In the genomic region with DNA sequence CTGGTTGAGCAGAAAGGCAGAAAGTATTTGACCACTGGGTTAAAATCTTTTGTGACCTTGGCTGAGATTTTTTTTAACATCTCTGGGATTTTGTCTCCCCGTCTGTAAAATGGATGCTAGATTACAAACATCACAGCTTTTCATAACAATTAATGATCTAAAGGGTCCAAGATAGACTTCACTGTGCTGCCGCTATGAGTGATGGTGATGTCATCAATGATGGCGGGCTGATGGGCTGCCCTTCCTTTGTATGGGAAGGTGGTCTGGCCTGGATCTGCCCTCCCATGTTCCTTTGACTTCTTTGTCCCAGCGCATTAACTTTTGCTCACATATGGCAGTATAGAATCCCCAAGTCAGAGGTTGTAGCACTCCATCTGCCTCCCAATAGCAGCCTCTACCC, we compare ENCODE assay signal across 21 cellular contexts.
A peak's percentile ranks its signal among the peaks of the same experiment; 100 is the strongest.
DNase-seq lines count a peak whose midpoint lies in the region; ATAC-seq and TF ChIP-seq lines count a peak whose summit lies in the region.
"Had no signal": no experiment of that assay in that cellular context is flagged by ENCODE, and none has a peak within 500 bp of the region (broad histone marks: within the 10 kb centered on the region; RNA-seq: fewer than 3 reads in every experiment).

No MANE protein-coding gene starts in this region.

- no peak overlapping the region for H3K27ac ChIP-seq in spleen
- H3K27ac ChIP-seq: A549; BLaER1 treated with 17β-estradiol and CSF1 and Interleukin-3, amounts not matched to agents 10 nM and 100 nM had no signal

- no peak for ATAC-seq in activated CD8-positive, alpha-beta memory T cell treated with anti-CD3 and anti-CD28 coated beads, Interleukin-2, amount 10 ng/mL, durations not matched to agents 7 days and 5 days
- ATAC-seq: A549 had no signal

- TF ChIP-seq POLR2A in spleen (IDR thresholded peaks at IDR 0.05) = no peak

- H3K4me1 Mint-ChIP-seq in activated CD8-positive, alpha-beta memory T cell treated with anti-CD3 and anti-CD28 coated beads, Interleukin-2, amount 10 ng/mL, durations not matched to agents 7 days and 5 days = no peaks in the 10 kb centered on the region
- H3K4me1 Mint-ChIP-seq: CD14-positive monocyte; CD8-positive, alpha-beta memory T cell had no signal

- no peaks in the 10 kb centered on the region for H3K36me3 ChIP-seq in spleen
- H3K36me3 ChIP-seq: BE2C; BLaER1 treated with 17β-estradiol and CSF1 and Interleukin-3, amounts not matched to agents 10 nM and 100 nM; HAP-1 had no signal

- DNase-seq in activated CD8-positive, alpha-beta memory T cell treated with anti-CD3 and anti-CD28 coated beads, Interleukin-2, amount 10 ng/mL, durations not matched to agents 7 days and 5 days = peak; percentile 9
- no peak for DNase-seq in activated CD8-positive, alpha-beta memory T cell treated with anti-CD3 and anti-CD28 coated beads, Interleukin-2, amount 50 U/mL, for 4 hours
- DNase-seq in D341Med (ENCODE audit: low spot score) (peak; percentile 2), retina (peak; percentile 1), posterior cingulate gyrus (no peak), spleen (no peak)
- DNase-seq: 8988T; ACHN; AML-193; BE2C; Calu3; CD4-positive, alpha-beta T cell; CD8-positive, alpha-beta memory T cell; DMS153; DND-41; GOT3; HFFc6 had no signal

- no peaks in the 10 kb centered on the region for H3K4me1 ChIP-seq in spleen
- H3K4me1 ChIP-seq: A549, BE2C, HAP-1 had no signal

- no peaks in the 10 kb centered on the region for H3K9me3 Mint-ChIP-seq in activated CD8-positive, alpha-beta memory T cell treated with anti-CD3 and anti-CD28 coated beads, Interleukin-2, amount 10 ng/mL, durations not matched to agents 7 days and 5 days (ENCODE audit: low read depth)
- H3K9me3 Mint-ChIP-seq: CD4-positive, alpha-beta T cell; HFFc6 had no signal

- TF ChIP-seq CTCF in spleen (IDR thresholded peaks at IDR 0.05 in 8 of 11, conservative IDR thresholded peaks at IDR 0.05 in 3 of 11) = no peak

- no peaks in the 10 kb centered on the region for H3K9me3 ChIP-seq in spleen
- H3K9me3 ChIP-seq: A549; BE2C; BLaER1 treated with 17β-estradiol and CSF1 and Interleukin-3, amounts not matched to agents 10 nM and 100 nM; HAP-1 had no signal

- peaks cover 0 to 31% (median 0%) of the 10 kb centered on the region in 7 donors for H3K27me3 ChIP-seq in spleen (replicated peaks in 1 of 7)
- H3K27me3 ChIP-seq: BE2C; BLaER1 treated with 17β-estradiol and CSF1 and Interleukin-3, amounts not matched to agents 10 nM and 100 nM had no signal

- H3K36me3 Mint-ChIP-seq in activated CD8-positive, alpha-beta memory T cell treated with anti-CD3 and anti-CD28 coated beads, Interleukin-2, amount 10 ng/mL, durations not matched to agents 7 days and 5 days = no peaks in the 10 kb centered on the region
- H3K36me3 Mint-ChIP-seq: CD14-positive monocyte; CD8-positive, alpha-beta memory T cell had no signal

- H3K4me3 Mint-ChIP-seq in activated CD8-positive, alpha-beta memory T cell treated with anti-CD3 and anti-CD28 coated beads, Interleukin-2, amount 10 ng/mL, durations not matched to agents 7 days and 5 days = no peak overlapping the region
- H3K4me3 Mint-ChIP-seq: CD14-positive monocyte; CD4-positive, alpha-beta T cell; CD8-positive, alpha-beta memory T cell; HFFc6 had no signal

- H3K27ac Mint-ChIP-seq in activated CD8-positive, alpha-beta memory T cell treated with anti-CD3 and anti-CD28 coated beads, Interleukin-2, amount 10 ng/mL, durations not matched to agents 7 days and 5 days = no peak overlapping the region
- H3K27ac Mint-ChIP-seq: CD14-positive monocyte; CD4-positive, alpha-beta T cell; CD8-positive, alpha-beta memory T cell; HFFc6 had no signal

- H3K27me3 Mint-ChIP-seq in activated CD8-positive, alpha-beta memory T cell treated with anti-CD3 and anti-CD28 coated beads, Interleukin-2, amount 10 ng/mL, durations not matched to agents 7 days and 5 days = no peaks in the 10 kb centered on the region

- no peak overlapping the region for H3K4me3 ChIP-seq in spleen
- H3K4me3 ChIP-seq: A549; BLaER1 treated with 17β-estradiol and CSF1 and Interleukin-3, amounts not matched to agents 10 nM and 100 nM; HAP-1 had no signal

- 80 to 88% (median 87%) methylated on average over 4 of the region's 4 CpGs for WGBS in spleen, 5 donors

- intact Hi-C loops in posterior cingulate gyrus (cut with DNase I) (no loop called here), spleen (cut with DNase I; ENCODE audit: low total_unique reads) (no loop called here)

- CTCF ChIA-PET in activated CD8-positive, alpha-beta memory T cell treated with anti-CD3 and anti-CD28 coated beads, Interleukin-2, amount 10 ng/mL, durations not matched to agents 7 days and 5 days (lab: Charles Lee) = no interaction called here

Comparison
In these comparisons a context has a peak if more than half of its experiments do, and no peak if none do; other contexts are left out.
1. DNase-seq: peak in activated CD8-positive, alpha-beta memory T cell treated with anti-CD3 and anti-CD28 coated beads, Interleukin-2, amount 10 ng/mL, durations not matched to agents 7 days and 5 days (single experiment), D341Med (single experiment) and retina (single experiment); none in activated CD8-positive, alpha-beta memory T cell treated with anti-CD3 and anti-CD28 coated beads, Interleukin-2, amount 50 U/mL, for 4 hours (single experiment), posterior cingulate gyrus (0 of 10) and spleen (single experiment).